Comparison of ENCODE assay signal across 1 cellular context in the genomic region with DNA sequence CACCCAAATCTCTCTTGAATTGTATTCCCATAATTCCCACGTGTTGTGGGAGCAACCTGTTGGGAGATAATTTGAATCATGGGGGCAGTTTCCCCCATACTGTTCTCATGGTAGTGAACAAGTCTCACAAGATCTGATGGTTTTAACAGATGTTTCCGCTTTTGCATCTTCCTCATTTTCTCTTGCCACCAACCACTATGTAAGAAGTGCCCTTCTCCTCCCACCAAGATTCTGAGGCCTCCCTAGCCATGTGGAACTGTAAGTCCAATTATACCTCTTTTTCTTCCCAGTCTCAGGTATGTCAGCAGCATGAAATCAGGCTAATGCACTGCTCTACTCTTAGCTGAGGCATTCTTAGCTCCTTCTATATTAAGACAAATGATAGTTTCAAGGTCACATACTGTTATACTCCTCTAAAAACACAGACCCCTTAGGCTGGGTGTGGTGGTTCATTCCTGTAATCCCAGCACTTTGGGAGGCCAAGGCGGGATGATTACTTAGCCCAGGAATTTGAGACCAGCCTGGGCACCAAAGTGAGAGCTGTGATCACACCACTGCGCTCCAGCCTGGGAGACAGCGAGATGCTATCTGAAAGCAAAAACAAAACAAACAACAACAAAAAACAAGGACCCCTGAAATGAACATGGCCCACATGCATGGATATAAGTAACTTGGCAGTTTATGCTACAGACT.
TF ChIP-seq lines count a peak whose summit lies in the region.

No MANE protein-coding gene starts in this region.

TF ChIP-seq in HEK293, 187 proteins besides CTCF, POLR2A, EP300 and RAD21 (continued from another document):
- TF ChIP-seq, protein P1, sequence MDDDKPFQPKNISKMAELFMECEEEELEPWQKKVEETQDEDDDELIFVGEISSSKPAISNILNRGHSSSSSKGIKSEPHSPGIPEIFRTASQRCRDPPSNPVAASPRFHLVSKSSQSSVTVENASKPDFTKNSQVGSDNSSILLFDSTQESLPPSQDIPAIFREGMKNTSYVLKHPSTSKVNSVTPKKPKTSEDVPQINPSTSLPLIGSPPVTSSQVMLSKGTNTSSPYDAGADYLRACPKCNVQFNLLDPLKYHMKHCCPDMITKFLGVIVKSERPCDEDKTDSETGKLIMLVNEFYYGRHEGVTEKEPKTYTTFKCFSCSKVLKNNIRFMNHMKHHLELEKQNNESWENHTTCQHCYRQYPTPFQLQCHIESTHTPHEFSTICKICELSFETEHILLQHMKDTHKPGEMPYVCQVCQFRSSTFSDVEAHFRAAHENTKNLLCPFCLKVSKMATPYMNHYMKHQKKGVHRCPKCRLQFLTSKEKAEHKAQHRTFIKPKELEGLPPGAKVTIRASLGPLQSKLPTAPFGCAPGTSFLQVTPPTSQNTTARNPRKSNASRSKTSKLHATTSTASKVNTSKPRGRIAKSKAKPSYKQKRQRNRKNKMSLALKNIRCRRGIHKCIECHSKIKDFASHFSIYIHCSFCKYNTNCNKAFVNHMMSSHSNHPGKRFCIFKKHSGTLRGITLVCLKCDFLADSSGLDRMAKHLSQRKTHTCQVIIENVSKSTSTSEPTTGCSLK (tag by site-specific recombination; IDR thresholded peaks at IDR 0.05): no peak
- TF ChIP-seq ZNF366 (tag by site-specific recombination; conservative IDR thresholded peaks at IDR 0.05) (no peak), SP7 (tag by site-specific recombination; IDR thresholded peaks at IDR 0.05) (no peak), ZFP3 (tag by site-specific recombination; IDR thresholded peaks at IDR 0.05; ENCODE audit: low read depth) (no peak), ZNF548 (tag by site-specific recombination; IDR thresholded peaks at IDR 0.05) (no peak), ZFP37 (tag by site-specific recombination; IDR thresholded peaks at IDR 0.05) (no peak), GLIS1 (tag by site-specific recombination; IDR thresholded peaks at IDR 0.05) (peak; percentile 50; the same call in 1 of the 2 replicates)
- TF ChIP-seq, protein P2, sequence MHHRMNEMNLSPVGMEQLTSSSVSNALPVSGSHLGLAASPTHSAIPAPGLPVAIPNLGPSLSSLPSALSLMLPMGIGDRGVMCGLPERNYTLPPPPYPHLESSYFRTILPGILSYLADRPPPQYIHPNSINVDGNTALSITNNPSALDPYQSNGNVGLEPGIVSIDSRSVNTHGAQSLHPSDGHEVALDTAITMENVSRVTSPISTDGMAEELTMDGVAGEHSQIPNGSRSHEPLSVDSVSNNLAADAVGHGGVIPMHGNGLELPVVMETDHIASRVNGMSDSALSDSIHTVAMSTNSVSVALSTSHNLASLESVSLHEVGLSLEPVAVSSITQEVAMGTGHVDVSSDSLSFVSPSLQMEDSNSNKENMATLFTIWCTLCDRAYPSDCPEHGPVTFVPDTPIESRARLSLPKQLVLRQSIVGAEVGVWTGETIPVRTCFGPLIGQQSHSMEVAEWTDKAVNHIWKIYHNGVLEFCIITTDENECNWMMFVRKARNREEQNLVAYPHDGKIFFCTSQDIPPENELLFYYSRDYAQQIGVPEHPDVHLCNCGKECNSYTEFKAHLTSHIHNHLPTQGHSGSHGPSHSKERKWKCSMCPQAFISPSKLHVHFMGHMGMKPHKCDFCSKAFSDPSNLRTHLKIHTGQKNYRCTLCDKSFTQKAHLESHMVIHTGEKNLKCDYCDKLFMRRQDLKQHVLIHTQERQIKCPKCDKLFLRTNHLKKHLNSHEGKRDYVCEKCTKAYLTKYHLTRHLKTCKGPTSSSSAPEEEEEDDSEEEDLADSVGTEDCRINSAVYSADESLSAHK (tag by site-specific recombination; IDR thresholded peaks at IDR 0.05): peak; percentile 43; the same call in 1 of the 2 replicates
